In the genomic region with DNA sequence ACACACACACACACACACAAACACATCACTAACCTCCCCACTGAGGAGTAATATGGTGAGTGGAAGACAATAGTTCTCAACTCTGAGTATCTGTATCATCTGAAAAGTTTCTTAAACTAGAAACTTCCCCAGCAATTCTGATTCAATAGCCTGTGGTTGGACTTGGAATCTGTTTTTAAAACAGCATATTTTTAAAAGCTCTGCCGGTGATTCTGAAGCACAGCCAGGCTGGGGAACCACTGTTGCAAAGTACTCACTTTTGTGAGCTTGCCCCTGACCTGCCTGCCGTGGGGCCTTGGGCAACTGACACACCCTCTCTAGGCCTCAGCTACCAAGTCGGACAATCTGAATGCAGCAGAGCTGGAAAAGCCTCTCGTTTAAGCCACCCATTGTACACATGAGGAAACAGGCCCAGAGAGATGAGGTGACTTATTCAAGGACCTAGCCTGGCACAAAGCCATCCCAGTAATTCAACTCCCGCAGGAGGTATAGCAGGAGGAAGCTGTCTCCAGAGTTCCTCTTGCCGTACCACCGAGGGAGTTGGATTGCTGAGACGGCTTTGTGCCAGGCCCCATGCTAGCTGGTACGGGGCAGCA, we compare ENCODE assay signal across 13 cellular contexts. TPM values are rescaled to one million over a fixed set of nuclear protein-coding genes. Genes with fewer than 3 reads are reported as not detected.
A peak's percentile ranks its signal among the peaks of the same experiment; 100 is the strongest.
DNase-seq lines count a peak whose midpoint lies in the region; ATAC-seq and TF ChIP-seq lines count a peak whose summit lies in the region.
"Had no signal": no experiment of that assay in that cellular context is flagged by ENCODE, and none has a peak within 500 bp of the region (broad histone marks: within the 10 kb centered on the region; RNA-seq: fewer than 3 reads in every experiment).

No MANE protein-coding gene starts in this region.

- H3K4me3 Mint-ChIP-seq in Calu3 (ENCODE audit: low read depth, unreplicated experiment) (no peak overlapping the region), mesothelial cell of epicardium (no peak overlapping the region)
- H3K4me3 Mint-ChIP-seq: T-helper 2 cell treated with Interferon-gamma antibody and Interleukin-4, amounts not matched to agents 5 μg/mL and 100 μg/mL, for 36 hours had no signal

- H3K27me3 ChIP-seq in adipocyte (replicated peaks; ENCODE audit: control insufficient read depth, insufficient read depth, low read length) = no peaks in the 10 kb centered on the region
- H3K27me3 ChIP-seq: adrenal gland; BLaER1 treated with 17β-estradiol and CSF1 and Interleukin-3, amounts not matched to agents 10 nM and 100 nM; right atrium auricular region had no signal

- CTCF ChIA-PET in Calu3 (lab: Charles Lee) = interaction anchor here (0.5 to 1.1 kb wide), 4 partner anchors 11 to 765 kb away, joined by 3 to 8 read pairs (median 4); a partner anchor contains a TSS

- DNase-seq in Calu3 (peak; percentile 76), NCI-H187 (lab: John Stamatoyannopoulos, UW) (peak; percentile 27 to 39), adipocyte (ENCODE audit: low read depth) (peak; percentile 39), mesothelial cell of epicardium (ENCODE audit: low spot score in 2 of 2, unreplicated experiment in 2 of 2) (no peak), head of caudate nucleus (no peak)

- intact Hi-C loops in Calu3 (cut with micrococcal nuclease; ENCODE audit: unreplicated experiment) (no loop called here), head of caudate nucleus (cut with DNase I) (loop anchor here (10.0 kb wide), 2 partner anchors 62 to 182 kb away; no protein-coding TSS in a partner anchor)

- peaks cover 12% of the 10 kb centered on the region for H3K4me1 Mint-ChIP-seq in Calu3 (ENCODE audit: low read depth, unreplicated experiment)
- peaks cover 27% of the 10 kb centered on the region for H3K4me1 Mint-ChIP-seq in mesothelial cell of epicardium

- H3K27me3 Mint-ChIP-seq in Calu3 (ENCODE audit: unreplicated experiment) (no peaks in the 10 kb centered on the region), mesothelial cell of epicardium (ENCODE audit: low read depth) (no peaks in the 10 kb centered on the region)

- BruUV-seq in Calu3 (replicated peaks; lab: Mats Ljungman, UMichigan) = no TSS peak

- H3K4me1 ChIP-seq in adipocyte (ENCODE audit: control insufficient read depth, insufficient read depth, low read length) = no peaks in the 10 kb centered on the region
- H3K4me1 ChIP-seq: adrenal gland had no signal

- H3K36me3 Mint-ChIP-seq in Calu3 (ENCODE audit: insufficient read depth, unreplicated experiment) = peaks cover 4% of the 10 kb centered on the region
- H3K36me3 Mint-ChIP-seq in mesothelial cell of epicardium = no peaks in the 10 kb centered on the region

- no peak overlapping the region for H3K9ac ChIP-seq in adipocyte (ENCODE audit: low read length)
- H3K9ac ChIP-seq: BLaER1 treated with 17β-estradiol and CSF1 and Interleukin-3, amounts not matched to agents 10 nM and 100 nM had no signal

- no peak overlapping the region for H3K4me3 ChIP-seq in adipocyte (ENCODE audit: low read length)
- H3K4me3 ChIP-seq: adrenal gland; BLaER1 treated with 17β-estradiol and CSF1 and Interleukin-3, amounts not matched to agents 10 nM and 100 nM; right atrium auricular region; thoracic aorta had no signal

- no peaks in the 10 kb centered on the region for H3K9me3 ChIP-seq in adipocyte (ENCODE audit: control insufficient read depth, low read length)
- H3K9me3 ChIP-seq: adrenal gland; BLaER1 treated with 17β-estradiol and CSF1 and Interleukin-3, amounts not matched to agents 10 nM and 100 nM; right atrium auricular region; thoracic aorta had no signal

- H3K9me3 Mint-ChIP-seq in Calu3 (ENCODE audit: low read depth, unreplicated experiment) (no peaks in the 10 kb centered on the region), mesothelial cell of epicardium (no peaks in the 10 kb centered on the region)
- H3K9me3 Mint-ChIP-seq: T-helper 2 cell treated with Interferon-gamma antibody and Interleukin-4, amounts not matched to agents 5 μg/mL and 100 μg/mL, for 36 hours had no signal

- H3K27ac Mint-ChIP-seq in Calu3 (ENCODE audit: unreplicated experiment) = no peak overlapping the region
- H3K27ac Mint-ChIP-seq in mesothelial cell of epicardium = peak overlapping the region; percentile 86
- H3K27ac Mint-ChIP-seq: T-helper 2 cell treated with Interferon-gamma antibody and Interleukin-4, amounts not matched to agents 5 μg/mL and 100 μg/mL, for 36 hours had no signal

- H3K36me3 ChIP-seq in adipocyte (ENCODE audit: control insufficient read depth, insufficient read depth, low read length, severe bottlenecking) = peaks cover 6% of the 10 kb centered on the region

- no peak for ATAC-seq in GM19467 (IDR thresholded peaks at IDR 0.05; ENCODE audit: unreplicated experiment)
- no peak for ATAC-seq in HG02840 (IDR thresholded peaks at IDR 0.05; ENCODE audit: low FRiP score, unreplicated experiment)
- no peak for ATAC-seq in GM18861 (IDR thresholded peaks at IDR 0.05; ENCODE audit: unreplicated experiment)

- no peak for TF ChIP-seq CTCF in Calu3 (IDR thresholded peaks at IDR 0.05; ENCODE audit: unreplicated experiment)
- TF ChIP-seq CTCF in mesothelial cell of epicardium (IDR thresholded peaks at IDR 0.05; ENCODE audit: unreplicated experiment) = no peak

RNA-seq across cellular contexts. Expression of a gene that starts 8.9 kb away (rescaled TPM):
- total RNA-seq in Calu3 (2022) (6.8 and 12.4 TPM in 2 replicates), mesothelial cell of epicardium (5.0 to 7.4 TPM (median 5.2 TPM) in 3 replicates)

RNA-seq across cellular contexts. Expression of a gene that starts 18.8 kb away (rescaled TPM):
- total RNA-seq in Calu3 (2022) (105 and 116 TPM in 2 replicates), mesothelial cell of epicardium (182 to 197 TPM (median 193 TPM) in 3 replicates)

RNA-seq across cellular contexts. Expression of a gene that starts 28.4 kb away (rescaled TPM):
- total RNA-seq in Calu3 (2022) = 0.26 and 0.34 TPM in 2 replicates
- total RNA-seq in mesothelial cell of epicardium = 0.27 to 0.31 TPM in 2 of 3 replicates, not detected in the other

RNA-seq across cellular contexts. Expression of a gene that starts 29.1 kb away (rescaled TPM):
- total RNA-seq in Calu3 (2022) (71.2 and 78.1 TPM in 2 replicates), mesothelial cell of epicardium (52.5 to 56.8 TPM (median 55.2 TPM) in 3 replicates)

RNA-seq across cellular contexts. Expression of a gene that starts 36.7 kb away (rescaled TPM):
- 128 and 129 TPM in 2 replicates for total RNA-seq in Calu3 (2022)
- 96.3 to 100 TPM (median 97.6 TPM) in 3 replicates for total RNA-seq in mesothelial cell of epicardium

Comparison
In these comparisons a context has a peak if more than half of its experiments do, and no peak if none do; other contexts are left out.
1. DNase-seq: peak in Calu3 (single experiment), NCI-H187 (2 of 2) and adipocyte (single experiment); none in mesothelial cell of epicardium (0 of 2) and head of caudate nucleus (0 of 42).